12 cellular contexts compared by ENCODE assay signal in genomic region chr11:76777922-76778321, GRCh38.
DNase-seq lines count a peak whose midpoint lies in the region; ATAC-seq and TF ChIP-seq lines count a peak whose summit lies in the region.
"Had no signal": no experiment of that assay in that cellular context is flagged by ENCODE, and none has a peak within 500 bp of the region (broad histone marks: within the 10 kb centered on the region; RNA-seq: fewer than 3 reads in every experiment).

No MANE protein-coding gene starts in this region.

- peaks cover 16% of the 10 kb centered on the region for H3K9me3 Mint-ChIP-seq in nephron

- ATAC-seq in HG03457 (IDR thresholded peaks at IDR 0.05; ENCODE audit: unreplicated experiment) = no peak
- ATAC-seq: HepG2 had no signal

- no peak for TF ChIP-seq CTCF in nephron (IDR thresholded peaks at IDR 0.05; ENCODE audit: unreplicated experiment in 3 of 3)

- peaks cover 43% of the 10 kb centered on the region for H3K4me1 Mint-ChIP-seq in nephron

- no peaks in the 10 kb centered on the region for H3K27me3 Mint-ChIP-seq in nephron (ENCODE audit: low read depth)

- peak; percentile 76 for DNase-seq in OCI-M1 (lab: John Stamatoyannopoulos, UW)
- DNase-seq in fibroblast of peridontal ligament (ENCODE audit: extremely low read depth) = peak; percentile 29
- DNase-seq in NCI-H1694 (lab: John Stamatoyannopoulos, UW) = no peak
- DNase-seq in NCI-H1436 treated with DMSO at 0.1 percent for 48 hours (lab: John Stamatoyannopoulos, UW) = no peak
- DNase-seq: AML-193, DMS53, GF-D8, GOT3, H9 had no signal

- H3K4me3 Mint-ChIP-seq in nephron = no peak overlapping the region
- H3K4me3 Mint-ChIP-seq: H9 had no signal

- H3K27ac Mint-ChIP-seq in nephron = peak overlapping the region in 2 of 3 experiments; percentile 46 to 74
- H3K27ac Mint-ChIP-seq: H9 had no signal

- peaks cover 21% of the 10 kb centered on the region for H3K36me3 Mint-ChIP-seq in nephron (ENCODE audit: low read depth)

Comparison
In these comparisons a context has a peak if more than half of its experiments do, and no peak if none do; other contexts are left out.
1. DNase-seq: peak in OCI-M1 (single experiment) and fibroblast of peridontal ligament (single experiment); none in NCI-H1694 (single experiment) and NCI-H1436 treated with DMSO at 0.1 percent for 48 hours (single experiment).